In genomic region chr13:51339952-51340732, GRCh38 we compare ENCODE assay signal across 21 cellular contexts. TPM values are rescaled to one million over a fixed set of nuclear protein-coding genes. Genes with fewer than 3 reads are reported as not detected.
A peak's percentile ranks its signal among the peaks of the same experiment; 100 is the strongest.
DNase-seq lines count a peak whose midpoint lies in the region; ATAC-seq and TF ChIP-seq lines count a peak whose summit lies in the region.
"Had no signal": no experiment of that assay in that cellular context is flagged by ENCODE, and none has a peak within 500 bp of the region (broad histone marks: within the 10 kb centered on the region; RNA-seq: fewer than 3 reads in every experiment).

No MANE protein-coding gene starts in this region.

- intact Hi-C loops in MCF 10A (cut with micrococcal nuclease): no loop called here
- intact Hi-C loops in breast epithelium (cut with DNase I; ENCODE audit: low total_unique reads): no loop called here
- intact Hi-C loops in posterior cingulate gyrus (cut with DNase I): no loop called here
- intact Hi-C loops in naive thymus-derived CD4-positive, alpha-beta T cell (cut with micrococcal nuclease): no loop called here

- TF ChIP-seq POLR2A in breast epithelium (IDR thresholded peaks at IDR 0.05): no peak

- no peak overlapping the region for H3K4me3 ChIP-seq in breast epithelium
- no peak overlapping the region for H3K4me3 ChIP-seq in fibroblast of mammary gland (ENCODE audit: control insufficient read depth, low read depth, low read length)
- H3K4me3 ChIP-seq in naive thymus-derived CD4-positive, alpha-beta T cell (ENCODE audit: low read length): no peak overlapping the region
- H3K4me3 ChIP-seq: K562, SK-N-MC had no signal

- no peaks in the 10 kb centered on the region for H3K27me3 Mint-ChIP-seq in MCF 10A (ENCODE audit: insufficient read depth, unreplicated experiment)
- no peaks in the 10 kb centered on the region for H3K27me3 Mint-ChIP-seq in naive thymus-derived CD4-positive, alpha-beta T cell

- TF ChIP-seq CTCF in MCF 10A (IDR thresholded peaks at IDR 0.05; ENCODE audit: unreplicated experiment) (no peak), breast epithelium (IDR thresholded peaks at IDR 0.05) (no peak), RWPE1 (conservative IDR thresholded peaks at IDR 0.05; ENCODE audit: low read depth) (no peak), fibroblast of mammary gland (conservative IDR thresholded peaks at IDR 0.05; ENCODE audit: control insufficient read depth, insufficient read depth, low read depth, low read length) (no peak)

- no peaks in the 10 kb centered on the region for H3K4me1 ChIP-seq in breast epithelium
- H3K4me1 ChIP-seq in naive thymus-derived CD4-positive, alpha-beta T cell (ENCODE audit: control insufficient read depth in 2 of 2, insufficient read depth in 2 of 2, low read length in 2 of 2): no peaks in the 10 kb centered on the region

- H3K36me3 Mint-ChIP-seq in MCF 10A (ENCODE audit: insufficient read depth, unreplicated experiment): peaks cover 7% of the 10 kb centered on the region
- H3K36me3 Mint-ChIP-seq in stimulated activated effector memory CD8-positive, alpha-beta T cell treated with anti-CD3 and anti-CD28 coated beads, Interleukin-12 subunit alpha, Interleukin-12 subunit beta, amount 100 ng/mL, for 72 hours: no peaks in the 10 kb centered on the region
- peaks cover 0 to 2% (median 0%) of the 10 kb centered on the region in 5 donors for H3K36me3 Mint-ChIP-seq in naive thymus-derived CD4-positive, alpha-beta T cell

- ATAC-seq in stimulated activated effector memory CD8-positive, alpha-beta T cell treated with anti-CD3 and anti-CD28 coated beads, Interleukin-12 subunit alpha, Interleukin-12 subunit beta, amount 100 ng/mL, for 72 hours: peak; percentile 53
- no peak for ATAC-seq in naive thymus-derived CD4-positive, alpha-beta T cell
- ATAC-seq: K562, Panc1 had no signal

- no peaks in the 10 kb centered on the region for H3K9me3 Mint-ChIP-seq in MCF 10A (ENCODE audit: unreplicated experiment)
- no peaks in the 10 kb centered on the region for H3K9me3 Mint-ChIP-seq in stimulated activated effector memory CD8-positive, alpha-beta T cell treated with anti-CD3 and anti-CD28 coated beads, Interleukin-12 subunit alpha, Interleukin-12 subunit beta, amount 100 ng/mL, for 72 hours
- H3K9me3 Mint-ChIP-seq in naive thymus-derived CD4-positive, alpha-beta T cell: no peaks in the 10 kb centered on the region
- H3K9me3 Mint-ChIP-seq: H9 had no signal

- POLR2A ChIA-PET in MCF 10A (lab: Yijun Ruan, JAX): interaction anchor here (0.7 kb wide), 1 partner anchor 95 kb away, joined by 3 read pairs; no protein-coding TSS in a partner anchor
- POLR2A ChIA-PET in RWPE1 (lab: Yijun Ruan, JAX; ENCODE audit: low non-redundant PET): no interaction called here
- POLR2A ChIA-PET in naive thymus-derived CD4-positive, alpha-beta T cell (lab: Charles Lee): no interaction called here

- no peaks in the 10 kb centered on the region for H3K27me3 ChIP-seq in breast epithelium
- H3K27me3 ChIP-seq in naive thymus-derived CD4-positive, alpha-beta T cell (ENCODE audit: control insufficient read depth in 2 of 2, insufficient read depth in 2 of 2, low read length in 2 of 2): no peaks in the 10 kb centered on the region

- no peaks in the 10 kb centered on the region for H3K36me3 ChIP-seq in breast epithelium
- no peaks in the 10 kb centered on the region for H3K36me3 ChIP-seq in naive thymus-derived CD4-positive, alpha-beta T cell (ENCODE audit: control insufficient read depth in 2 of 3, insufficient read depth in 3 of 3, low read length in 3 of 3)

- no peaks in the 10 kb centered on the region for H3K4me1 Mint-ChIP-seq in MCF 10A (ENCODE audit: insufficient read depth, unreplicated experiment)
- H3K4me1 Mint-ChIP-seq in stimulated activated effector memory CD8-positive, alpha-beta T cell treated with anti-CD3 and anti-CD28 coated beads, Interleukin-12 subunit alpha, Interleukin-12 subunit beta, amount 100 ng/mL, for 72 hours: no peaks in the 10 kb centered on the region
- peaks cover 0 to 8% (median 0%) of the 10 kb centered on the region in 7 donors for H3K4me1 Mint-ChIP-seq in naive thymus-derived CD4-positive, alpha-beta T cell

- no TSS peak for BruUV-seq in MCF 10A (replicated peaks; lab: Mats Ljungman, UMichigan)

- peak; percentile 16 for DNase-seq in MCF 10A (ENCODE audit: unreplicated experiment)
- no peak for DNase-seq in breast epithelium (ENCODE audit: low spot score in 2 of 2)
- DNase-seq in RWPE1 (ENCODE audit: low spot score): peak; percentile 15
- peak; percentile 47 for DNase-seq in fibroblast of mammary gland (ENCODE audit: low read depth)
- no peak for DNase-seq in stimulated activated effector memory CD8-positive, alpha-beta T cell treated with anti-CD3 and anti-CD28 coated beads, Interleukin-12 subunit alpha, Interleukin-12 subunit beta, amount 100 ng/mL, for 72 hours (ENCODE audit: low spot score in 2 of 2)
- no peak for DNase-seq in DMS153 (lab: John Stamatoyannopoulos, UW)
- DNase-seq in posterior cingulate gyrus: no peak
- DNase-seq in naive thymus-derived CD4-positive, alpha-beta T cell: no peak
- DNase-seq: C1 segment of cervical spinal cord, DND-41, GF-D8, H9, NCI-H1048, NCI-H1436 treated with DMSO at 0.1 percent for 48 hours, NCI-H2081, NCI-H524, Right ventricle myocardium superior had no signal

- no peak overlapping the region for H3K4me3 Mint-ChIP-seq in MCF 10A (ENCODE audit: unreplicated experiment)
- H3K4me3 Mint-ChIP-seq in stimulated activated effector memory CD8-positive, alpha-beta T cell treated with anti-CD3 and anti-CD28 coated beads, Interleukin-12 subunit alpha, Interleukin-12 subunit beta, amount 100 ng/mL, for 72 hours: no peak overlapping the region
- H3K4me3 Mint-ChIP-seq in naive thymus-derived CD4-positive, alpha-beta T cell: no peak overlapping the region
- H3K4me3 Mint-ChIP-seq: H9 had no signal

- CTCF ChIA-PET in MCF 10A (lab: Yijun Ruan, JAX) (interaction anchor here (0.9 kb wide), 1 partner anchor 215 kb away, joined by 3 read pairs; no protein-coding TSS in a partner anchor), RWPE1 (lab: Yijun Ruan, JAX) (no interaction called here)
- CTCF ChIA-PET in naive thymus-derived CD4-positive, alpha-beta T cell (lab: Charles Lee): no interaction called here

- no peak overlapping the region for H3K27ac Mint-ChIP-seq in MCF 10A (ENCODE audit: low read depth, unreplicated experiment)
- H3K27ac Mint-ChIP-seq in stimulated activated effector memory CD8-positive, alpha-beta T cell treated with anti-CD3 and anti-CD28 coated beads, Interleukin-12 subunit alpha, Interleukin-12 subunit beta, amount 100 ng/mL, for 72 hours: no peak overlapping the region
- H3K27ac Mint-ChIP-seq in naive thymus-derived CD4-positive, alpha-beta T cell: no peak overlapping the region
- H3K27ac Mint-ChIP-seq: H9 had no signal

- no peaks in the 10 kb centered on the region for H3K9me3 ChIP-seq in breast epithelium
- H3K9me3 ChIP-seq in naive thymus-derived CD4-positive, alpha-beta T cell (ENCODE audit: control insufficient read depth in 2 of 3, low read length in 3 of 3): no peaks in the 10 kb centered on the region

- H3K27ac ChIP-seq in breast epithelium (no peak overlapping the region), RWPE1 (no peak overlapping the region)
- no peak overlapping the region for H3K27ac ChIP-seq in naive thymus-derived CD4-positive, alpha-beta T cell (ENCODE audit: low read depth, low read length)
- H3K27ac ChIP-seq: SK-N-MC had no signal

RNA-seq across cellular contexts. Expression of gene SERPINE3, which starts 0.7 kb away (rescaled TPM):
- total RNA-seq in MCF 10A (2022) (not detected in 2 replicates), breast epithelium (under 1 TPM in 2 of 3 donors, not detected in 1; 0.16 to 0.73 TPM)
- not detected for total RNA-seq in naive thymus-derived CD4-positive, alpha-beta T cell
- not detected for polyA plus RNA-seq in naive thymus-derived CD4-positive, alpha-beta T cell
- total RNA-seq: A673, H9, K562, Right ventricle myocardium superior had no signal
- polyA plus RNA-seq: K562 had no signal

Comparison
In these comparisons a context has a peak if more than half of its experiments do, and no peak if none do; other contexts are left out.
1. DNase-seq: peak in MCF 10A (single experiment), RWPE1 (single experiment) and fibroblast of mammary gland (single experiment); none in breast epithelium (0 of 2), stimulated activated effector memory CD8-positive, alpha-beta T cell treated with anti-CD3 and anti-CD28 coated beads, Interleukin-12 subunit alpha, Interleukin-12 subunit beta, amount 100 ng/mL, for 72 hours (0 of 2), DMS153 (single experiment), posterior cingulate gyrus (0 of 10) and naive thymus-derived CD4-positive, alpha-beta T cell (0 of 9).